13 cellular contexts compared by ENCODE assay signal in the genomic region with DNA sequence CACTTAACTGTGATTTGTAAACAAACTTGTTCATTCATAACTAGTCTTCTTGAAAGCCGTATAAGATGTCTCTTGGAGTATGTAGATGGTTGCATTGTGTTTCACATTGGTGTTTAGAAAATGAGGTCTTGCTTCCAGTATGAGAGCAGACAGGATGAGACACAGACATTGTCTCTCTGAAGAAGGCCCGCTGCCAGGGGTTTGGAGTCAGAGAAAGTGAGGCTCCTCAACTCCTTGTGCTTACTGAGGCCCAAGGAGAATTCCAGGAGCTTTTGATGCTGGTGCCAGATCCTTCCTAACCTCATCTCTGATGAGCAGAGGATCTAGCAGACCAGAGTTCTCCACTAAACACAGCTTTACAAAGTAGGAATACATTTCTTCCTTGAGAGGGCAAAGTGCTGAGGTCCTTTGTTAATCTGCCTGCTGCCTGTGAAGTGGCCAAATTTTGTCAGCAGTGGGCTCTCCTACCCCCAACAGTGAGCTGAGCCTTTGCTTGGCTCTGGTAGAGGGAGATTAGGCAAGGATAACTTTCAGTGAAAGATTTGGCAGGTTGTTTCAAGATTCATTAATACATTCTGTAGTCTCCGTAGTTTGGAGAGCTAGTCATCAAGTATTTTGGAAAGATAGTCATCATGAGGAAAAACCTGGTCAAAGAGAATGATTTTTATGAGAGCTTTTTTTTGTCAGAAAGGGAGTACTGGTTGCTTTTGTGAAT. TPM values are rescaled to one million over a fixed set of nuclear protein-coding genes. Genes with fewer than 3 reads are reported as not detected.
DNase-seq lines count a peak whose midpoint lies in the region; ATAC-seq and TF ChIP-seq lines count a peak whose summit lies in the region.
"Had no signal": no experiment of that assay in that cellular context is flagged by ENCODE, and none has a peak within 500 bp of the region (broad histone marks: within the 10 kb centered on the region; RNA-seq: fewer than 3 reads in every experiment).

No MANE protein-coding gene starts in this region.

- peak overlapping the region; percentile 55 for H3K4me3 ChIP-seq in adipocyte (ENCODE audit: low read length)
- no peak overlapping the region for H3K4me3 ChIP-seq in muscle layer of duodenum (ENCODE audit: low read depth in 1 of 2, low read length in 2 of 2)
- H3K4me3 ChIP-seq in suprapubic skin = no peak overlapping the region
- H3K4me3 ChIP-seq: Peyer's patch had no signal

- no peaks in the 10 kb centered on the region for H3K9me3 ChIP-seq in adipocyte (ENCODE audit: control insufficient read depth, low read length)
- no peaks in the 10 kb centered on the region for H3K9me3 ChIP-seq in muscle layer of duodenum (ENCODE audit: control insufficient read depth in 1 of 2, low read length in 2 of 2)
- no peaks in the 10 kb centered on the region for H3K9me3 ChIP-seq in suprapubic skin
- H3K9me3 ChIP-seq: Peyer's patch had no signal

- 52% methylated on average over 3 of the region's 3 CpGs for WGBS in suprapubic skin

- TF ChIP-seq EP300 in suprapubic skin (IDR thresholded peaks at IDR 0.05) = no peak

- H3K27me3 ChIP-seq in adipocyte (replicated peaks; ENCODE audit: control insufficient read depth, insufficient read depth, low read length) (no peaks in the 10 kb centered on the region), muscle layer of duodenum (ENCODE audit: low read depth, low read length) (no peaks in the 10 kb centered on the region), suprapubic skin (no peaks in the 10 kb centered on the region)
- H3K27me3 ChIP-seq: Peyer's patch had no signal

- peak overlapping the region; percentile 32 for H3K27ac Mint-ChIP-seq in activated CD4-positive, alpha-beta T cell treated with anti-CD3 and anti-CD28 coated beads for 36 hours

- H3K9me3 Mint-ChIP-seq in activated CD4-positive, alpha-beta T cell treated with anti-CD3 and anti-CD28 coated beads for 36 hours (ENCODE audit: low read depth) = no peaks in the 10 kb centered on the region

- H3K36me3 ChIP-seq in adipocyte (ENCODE audit: control insufficient read depth, insufficient read depth, low read length, severe bottlenecking) (peaks cover 27% of the 10 kb centered on the region), muscle layer of duodenum (ENCODE audit: control insufficient read depth in 1 of 2, insufficient read depth in 2 of 2, low read length in 2 of 2) (peaks cover 21 to 23% of the 10 kb centered on the region in 2 donors), suprapubic skin (peaks cover 19% of the 10 kb centered on the region)

- peak overlapping the region; percentile 57 for H3K9ac ChIP-seq in adipocyte (ENCODE audit: low read length)

- ATAC-seq in activated CD4-positive, alpha-beta T cell treated with anti-CD3 and anti-CD28 coated beads for 36 hours = no peak
- ATAC-seq in GM18517 (IDR thresholded peaks at IDR 0.05; ENCODE audit: unreplicated experiment) (no peak), GM18873 (IDR thresholded peaks at IDR 0.05; ENCODE audit: low FRiP score, unreplicated experiment) (no peak)

- TF ChIP-seq POLR2A in suprapubic skin (IDR thresholded peaks at IDR 0.05) = no peak

- no peak for TF ChIP-seq CTCF in suprapubic skin (IDR thresholded peaks at IDR 0.05)

- CTCF ChIA-PET in activated CD4-positive, alpha-beta T cell treated with anti-CD3 and anti-CD28 coated beads for 36 hours (lab: Charles Lee) = interaction anchor here (0.6 to 2.2 kb wide), 6 partner anchors 8 to 51 kb away, joined by 4 to 13 read pairs (median 4); a partner anchor contains a TSS

- POLR2A ChIA-PET in activated CD4-positive, alpha-beta T cell treated with anti-CD3 and anti-CD28 coated beads for 36 hours (lab: Charles Lee) = interaction anchor here (0.8 to 1.0 kb wide), 2 partner anchors 9 to 28 kb away, joined by 3 read pairs; a partner anchor contains a TSS

- intact Hi-C loops in activated CD4-positive, alpha-beta T cell treated with anti-CD3 and anti-CD28 coated beads for 36 hours (cut with DNase I, micrococcal nuclease) = loop anchor here in 1 of 2 experiments (5.0 kb wide), 1 partner anchor 37 kb away; no protein-coding TSS in a partner anchor

- no peaks in the 10 kb centered on the region for H3K27me3 Mint-ChIP-seq in activated CD4-positive, alpha-beta T cell treated with anti-CD3 and anti-CD28 coated beads for 36 hours

- no peak for DNase-seq in activated CD4-positive, alpha-beta T cell treated with anti-CD3 and anti-CD28 coated beads for 36 hours
- DNase-seq in activated CD4-positive, alpha-beta T cell treated with anti-CD3 and anti-CD28 coated beads for 4 hours = no peak
- DNase-seq in adipocyte (ENCODE audit: low read depth) (no peak), suprapubic skin (ENCODE audit: low spot score in 2 of 2) (no peak), HPDE6-E6E7 (ENCODE audit: extremely low spot score) (no peak)
- DNase-seq: activated gamma-delta T cell, hippocampal formation, Peyer's patch had no signal

- H3K27ac ChIP-seq in muscle layer of duodenum (ENCODE audit: low read length) = peak overlapping the region; percentile 59
- peak overlapping the region; percentile 69 for H3K27ac ChIP-seq in suprapubic skin

- H3K4me1 Mint-ChIP-seq in activated CD4-positive, alpha-beta T cell treated with anti-CD3 and anti-CD28 coated beads for 36 hours = peaks cover 58% of the 10 kb centered on the region

- no peak overlapping the region for H3K4me3 Mint-ChIP-seq in activated CD4-positive, alpha-beta T cell treated with anti-CD3 and anti-CD28 coated beads for 36 hours

- peaks cover 31% of the 10 kb centered on the region for H3K4me1 ChIP-seq in adipocyte (ENCODE audit: control insufficient read depth, insufficient read depth, low read length)
- peaks cover 12 to 25% of the 10 kb centered on the region in 2 donors for H3K4me1 ChIP-seq in muscle layer of duodenum (ENCODE audit: control insufficient read depth in 1 of 2, insufficient read depth in 2 of 2, low read length in 2 of 2)
- peaks cover 27% of the 10 kb centered on the region for H3K4me1 ChIP-seq in suprapubic skin

- H3K36me3 Mint-ChIP-seq in activated CD4-positive, alpha-beta T cell treated with anti-CD3 and anti-CD28 coated beads for 36 hours (ENCODE audit: low read depth) = peaks cover 58% of the 10 kb centered on the region

RNA-seq across cellular contexts. Expression of a gene that starts 9.7 kb away (rescaled TPM):
- total RNA-seq in activated CD4-positive, alpha-beta T cell treated with anti-CD3 and anti-CD28 coated beads for 36 hours = 100 to 1,000 TPM; 112 to 125 TPM
- total RNA-seq in suprapubic skin = 10 to 100 TPM; 41.9 to 67.8 (median 53.2) TPM

RNA-seq across cellular contexts. Expression of a gene that starts 29.3 kb away (rescaled TPM):
- under 1 TPM; 0.37 to 0.40 TPM for total RNA-seq in activated CD4-positive, alpha-beta T cell treated with anti-CD3 and anti-CD28 coated beads for 36 hours
- total RNA-seq in suprapubic skin = under 1 TPM in 2 of 4 donors, not detected in 2; 0.76 to 0.89 TPM
- total RNA-seq: A172, temporal lobe had no signal
